1 cellular context compared by ENCODE assay signal in genomic region chr10:118423800-118424479, GRCh38.
TF ChIP-seq lines count a peak whose summit lies in the region.

No MANE protein-coding gene starts in this region.

TF ChIP-seq in HepG2, 621 proteins besides CTCF, POLR2A, EP300 and RAD21 (continued from another document and continues in another):
- TF ChIP-seq, protein P1, sequence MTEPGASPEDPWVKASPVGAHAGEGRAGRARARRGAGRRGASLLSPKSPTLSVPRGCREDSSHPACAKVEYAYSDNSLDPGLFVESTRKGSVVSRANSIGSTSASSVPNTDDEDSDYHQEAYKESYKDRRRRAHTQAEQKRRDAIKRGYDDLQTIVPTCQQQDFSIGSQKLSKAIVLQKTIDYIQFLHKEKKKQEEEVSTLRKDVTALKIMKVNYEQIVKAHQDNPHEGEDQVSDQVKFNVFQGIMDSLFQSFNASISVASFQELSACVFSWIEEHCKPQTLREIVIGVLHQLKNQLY (CRISPR knock-in tag; IDR thresholded peaks at IDR 0.05), result no peak
- TF ChIP-seq ZNF589 (CRISPR knock-in tag; conservative IDR thresholded peaks at IDR 0.05) (no peak), KAT8 (CRISPR knock-in tag; IDR thresholded peaks at IDR 0.05) (peak; percentile 42; the same call in 1 of the 2 replicates), SMC3 (IDR thresholded peaks at IDR 0.05; ENCODE audit: low read length) (peak; percentile 74), GABPB1 (CRISPR knock-in tag; IDR thresholded peaks at IDR 0.05) (no peak), E2F1 (CRISPR knock-in tag; IDR thresholded peaks at IDR 0.05) (no peak), ZMYM4 (CRISPR knock-in tag; IDR thresholded peaks at IDR 0.05) (peak; percentile 47; the same call in 1 of the 2 replicates), TCF7 (IDR thresholded peaks at IDR 0.05; ENCODE audit: low read depth) (peak; percentile 95), FOSL2 (CRISPR knock-in tag; IDR thresholded peaks at IDR 0.05) (peak; percentile 27; the same call in 1 of the 2 replicates), ZKSCAN1 (IDR thresholded peaks at IDR 0.05; ENCODE audit: low read length) (0 out of 2 replicates have a peak, but pooled peaks have one; percentile 17), HCFC1 (IDR thresholded peaks at IDR 0.05; ENCODE audit: low read depth, low read length) (no peak), ZNF260 (CRISPR knock-in tag; IDR thresholded peaks at IDR 0.05; ENCODE audit: borderline replicate concordance, low read depth) (no peak), RELA (CRISPR knock-in tag; IDR thresholded peaks at IDR 0.05) (no peak), ZNF354B (CRISPR knock-in tag; IDR thresholded peaks at IDR 0.05) (no peak), ZNF792 (CRISPR knock-in tag; IDR thresholded peaks at IDR 0.05) (0 out of 2 replicates have a peak, but pooled peaks have one; percentile 30), FOXK2 (IDR thresholded peaks at IDR 0.05) (no peak), ZNF644 (CRISPR knock-in tag; IDR thresholded peaks at IDR 0.05; ENCODE audit: low read depth) (0 out of 2 replicates have a peak, but pooled peaks have one; percentile 7), KLF16 (CRISPR knock-in tag; IDR thresholded peaks at IDR 0.05) (peak in 1 of 2 experiments; percentile 55; a peak in 1 of 4 replicates), CBX5 (CRISPR knock-in tag; IDR thresholded peaks at IDR 0.05; ENCODE audit: borderline replicate concordance) (peak; percentile 55; the same call in 1 of the 2 replicates), ZNF24 (IDR thresholded peaks at IDR 0.05) (no peak), ASH2L (IDR thresholded peaks at IDR 0.05; ENCODE audit: insufficient read length, low read depth, low read length) (peak; percentile 26), ZGPAT (CRISPR knock-in tag; IDR thresholded peaks at IDR 0.05) (0 out of 2 replicates have a peak, but pooled peaks have one; percentile 36), ARID5B (CRISPR knock-in tag; IDR thresholded peaks at IDR 0.05) (peak; percentile 56), ZNF790 (CRISPR knock-in tag; IDR thresholded peaks at IDR 0.05; ENCODE audit: borderline replicate concordance) (no peak), TFAP4 (IDR thresholded peaks at IDR 0.05; ENCODE audit: borderline replicate concordance, low read depth) (peak; percentile 92), SALL1 (CRISPR knock-in tag; IDR thresholded peaks at IDR 0.05) (peak; percentile 47; the same call in 1 of the 2 replicates), SRF (IDR thresholded peaks at IDR 0.05; ENCODE audit: low read depth, low read length) (no peak), SMAD3 (CRISPR knock-in tag; IDR thresholded peaks at IDR 0.05) (0 out of 2 replicates have a peak, but pooled peaks have one; percentile 40), AHR (CRISPR knock-in tag; IDR thresholded peaks at IDR 0.05) (no peak), MIER2 (CRISPR knock-in tag; IDR thresholded peaks at IDR 0.05) (0 out of 2 replicates have a peak, but pooled peaks have one; percentile 44), ZNF326 (CRISPR knock-in tag; IDR thresholded peaks at IDR 0.05; ENCODE audit: borderline replicate concordance) (no peak), SOX13 (IDR thresholded peaks at IDR 0.05) (no peak), SOX13 (CRISPR knock-in tag; conservative IDR thresholded peaks at IDR 0.05 in 1 of 2, IDR thresholded peaks at IDR 0.05 in 1 of 2) (peak in 1 of 2 experiments; percentile 30; a peak in 1 of 4 replicates), ZBTB42 (CRISPR knock-in tag; IDR thresholded peaks at IDR 0.05) (peak; percentile 90), RXRA (CRISPR knock-in tag; IDR thresholded peaks at IDR 0.05) (no peak), TCF7L2 (IDR thresholded peaks at IDR 0.05; ENCODE audit: low read depth, low read length) (peak; percentile 72), CEBPB (IDR thresholded peaks at IDR 0.05; ENCODE audit: borderline replicate concordance, low read depth, low read length) (peak; percentile 95), MIXL1 (CRISPR knock-in tag; IDR thresholded peaks at IDR 0.05) (no peak), GATAD2A (CRISPR knock-in tag; IDR thresholded peaks at IDR 0.05) (0 out of 2 replicates have a peak, but pooled peaks have one; percentile 15), FIP1L1 (IDR thresholded peaks at IDR 0.05; ENCODE audit: borderline replicate concordance, insufficient read depth, low read depth, low read length) (no peak), KMT2B (CRISPR knock-in tag; IDR thresholded peaks at IDR 0.05) (no peak), ZSCAN29 (CRISPR knock-in tag; conservative IDR thresholded peaks at IDR 0.05) (no peak), ZNF629 (CRISPR knock-in tag; conservative IDR thresholded peaks at IDR 0.05) (no peak), ZFY (CRISPR knock-in tag; IDR thresholded peaks at IDR 0.05) (no peak), PHF5A (CRISPR knock-in tag; IDR thresholded peaks at IDR 0.05; ENCODE audit: low read depth, unreplicated experiment) (no peak), STAG1 (CRISPR knock-in tag; IDR thresholded peaks at IDR 0.05) (peak; percentile 76), HIVEP1 (CRISPR knock-in tag; IDR thresholded peaks at IDR 0.05) (no peak), ZMYM3 (CRISPR knock-in tag; IDR thresholded peaks at IDR 0.05) (no peak), MAFF (IDR thresholded peaks at IDR 0.05; ENCODE audit: low read depth, low read length) (no peak), REPIN1 (CRISPR knock-in tag; IDR thresholded peaks at IDR 0.05; ENCODE audit: borderline replicate concordance, low read depth) (peak; percentile 32; the same call in 1 of the 2 replicates), FOXA1 (IDR thresholded peaks at IDR 0.05) (no peak), FOXA1 (CRISPR knock-in tag; IDR thresholded peaks at IDR 0.05) (no peak)
- TF ChIP-seq, protein P2, sequence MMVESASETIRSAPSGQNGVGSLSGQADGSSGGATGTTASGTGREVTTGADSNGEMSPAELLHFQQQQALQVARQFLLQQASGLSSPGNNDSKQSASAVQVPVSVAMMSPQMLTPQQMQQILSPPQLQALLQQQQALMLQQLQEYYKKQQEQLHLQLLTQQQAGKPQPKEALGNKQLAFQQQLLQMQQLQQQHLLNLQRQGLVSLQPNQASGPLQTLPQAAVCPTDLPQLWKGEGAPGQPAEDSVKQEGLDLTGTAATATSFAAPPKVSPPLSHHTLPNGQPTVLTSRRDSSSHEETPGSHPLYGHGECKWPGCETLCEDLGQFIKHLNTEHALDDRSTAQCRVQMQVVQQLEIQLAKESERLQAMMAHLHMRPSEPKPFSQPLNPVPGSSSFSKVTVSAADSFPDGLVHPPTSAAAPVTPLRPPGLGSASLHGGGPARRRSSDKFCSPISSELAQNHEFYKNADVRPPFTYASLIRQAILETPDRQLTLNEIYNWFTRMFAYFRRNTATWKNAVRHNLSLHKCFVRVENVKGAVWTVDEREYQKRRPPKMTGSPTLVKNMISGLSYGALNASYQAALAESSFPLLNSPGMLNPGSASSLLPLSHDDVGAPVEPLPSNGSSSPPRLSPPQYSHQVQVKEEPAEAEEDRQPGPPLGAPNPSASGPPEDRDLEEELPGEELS (CRISPR knock-in tag; IDR thresholded peaks at IDR 0.05), result no peak
- TF ChIP-seq, protein P3, sequence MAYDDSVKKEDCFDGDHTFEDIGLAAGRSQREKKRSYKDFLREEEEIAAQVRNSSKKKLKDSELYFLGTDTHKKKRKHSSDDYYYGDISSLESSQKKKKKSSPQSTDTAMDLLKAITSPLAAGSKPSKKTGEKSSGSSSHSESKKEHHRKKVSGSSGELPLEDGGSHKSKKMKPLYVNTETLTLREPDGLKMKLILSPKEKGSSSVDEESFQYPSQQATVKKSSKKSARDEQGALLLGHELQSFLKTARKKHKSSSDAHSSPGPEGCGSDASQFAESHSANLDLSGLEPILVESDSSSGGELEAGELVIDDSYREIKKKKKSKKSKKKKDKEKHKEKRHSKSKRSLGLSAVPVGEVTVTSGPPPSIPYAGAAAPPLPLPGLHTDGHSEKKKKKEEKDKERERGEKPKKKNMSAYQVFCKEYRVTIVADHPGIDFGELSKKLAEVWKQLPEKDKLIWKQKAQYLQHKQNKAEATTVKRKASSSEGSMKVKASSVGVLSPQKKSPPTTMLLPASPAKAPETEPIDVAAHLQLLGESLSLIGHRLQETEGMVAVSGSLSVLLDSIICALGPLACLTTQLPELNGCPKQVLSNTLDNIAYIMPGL (CRISPR knock-in tag; IDR thresholded peaks at IDR 0.05; ENCODE audit: borderline replicate concordance in 1 of 2, low read depth in 1 of 2), result peak; percentile 23 to 30; a peak in 1 of 4 replicates
- TF ChIP-seq, protein P4, sequence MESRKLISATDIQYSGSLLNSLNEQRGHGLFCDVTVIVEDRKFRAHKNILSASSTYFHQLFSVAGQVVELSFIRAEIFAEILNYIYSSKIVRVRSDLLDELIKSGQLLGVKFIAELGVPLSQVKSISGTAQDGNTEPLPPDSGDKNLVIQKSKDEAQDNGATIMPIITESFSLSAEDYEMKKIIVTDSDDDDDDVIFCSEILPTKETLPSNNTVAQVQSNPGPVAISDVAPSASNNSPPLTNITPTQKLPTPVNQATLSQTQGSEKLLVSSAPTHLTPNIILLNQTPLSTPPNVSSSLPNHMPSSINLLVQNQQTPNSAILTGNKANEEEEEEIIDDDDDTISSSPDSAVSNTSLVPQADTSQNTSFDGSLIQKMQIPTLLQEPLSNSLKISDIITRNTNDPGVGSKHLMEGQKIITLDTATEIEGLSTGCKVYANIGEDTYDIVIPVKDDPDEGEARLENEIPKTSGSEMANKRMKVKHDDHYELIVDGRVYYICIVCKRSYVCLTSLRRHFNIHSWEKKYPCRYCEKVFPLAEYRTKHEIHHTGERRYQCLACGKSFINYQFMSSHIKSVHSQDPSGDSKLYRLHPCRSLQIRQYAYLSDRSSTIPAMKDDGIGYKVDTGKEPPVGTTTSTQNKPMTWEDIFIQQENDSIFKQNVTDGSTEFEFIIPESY (CRISPR knock-in tag; IDR thresholded peaks at IDR 0.05), result peak; percentile 22; the same call in 1 of the 2 replicates
- TF ChIP-seq, protein P5, sequence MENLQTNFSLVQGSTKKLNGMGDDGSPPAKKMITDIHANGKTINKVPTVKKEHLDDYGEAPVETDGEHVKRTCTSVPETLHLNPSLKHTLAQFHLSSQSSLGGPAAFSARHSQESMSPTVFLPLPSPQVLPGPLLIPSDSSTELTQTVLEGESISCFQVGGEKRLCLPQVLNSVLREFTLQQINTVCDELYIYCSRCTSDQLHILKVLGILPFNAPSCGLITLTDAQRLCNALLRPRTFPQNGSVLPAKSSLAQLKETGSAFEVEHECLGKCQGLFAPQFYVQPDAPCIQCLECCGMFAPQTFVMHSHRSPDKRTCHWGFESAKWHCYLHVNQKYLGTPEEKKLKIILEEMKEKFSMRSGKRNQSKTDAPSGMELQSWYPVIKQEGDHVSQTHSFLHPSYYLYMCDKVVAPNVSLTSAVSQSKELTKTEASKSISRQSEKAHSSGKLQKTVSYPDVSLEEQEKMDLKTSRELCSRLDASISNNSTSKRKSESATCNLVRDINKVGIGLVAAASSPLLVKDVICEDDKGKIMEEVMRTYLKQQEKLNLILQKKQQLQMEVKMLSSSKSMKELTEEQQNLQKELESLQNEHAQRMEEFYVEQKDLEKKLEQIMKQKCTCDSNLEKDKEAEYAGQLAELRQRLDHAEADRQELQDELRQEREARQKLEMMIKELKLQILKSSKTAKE (CRISPR knock-in tag; IDR thresholded peaks at IDR 0.05; ENCODE audit: borderline replicate concordance), result no peak
